Comparison of ENCODE assay signal across 22 cellular contexts in the genomic region with DNA sequence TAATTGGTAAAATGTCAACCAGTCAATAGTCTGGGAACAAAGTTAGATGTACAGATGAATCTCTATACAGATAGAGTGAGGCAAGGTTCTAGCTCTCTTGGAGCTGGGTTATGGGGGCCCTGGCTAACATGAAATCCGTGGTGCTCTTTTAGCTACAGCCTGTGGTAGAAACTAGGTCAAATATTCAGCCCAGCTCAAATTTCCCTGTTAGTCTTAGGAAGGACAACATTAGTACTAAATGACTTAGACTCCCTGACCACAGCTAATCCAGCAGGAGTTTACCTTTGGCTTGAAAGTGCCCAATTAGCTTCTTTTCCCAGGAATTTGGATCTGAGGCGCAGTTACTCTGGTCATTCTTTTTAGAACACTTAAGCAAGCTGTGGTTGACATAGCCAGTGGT.
"Had no signal": no experiment of that assay in that cellular context is flagged by ENCODE, and none has a peak within 500 bp of the region (broad histone marks: within the 10 kb centered on the region; RNA-seq: fewer than 3 reads in every experiment).

No MANE protein-coding gene starts in this region.

- H3K27me3 ChIP-seq: ascending aorta, brain microvascular endothelial cell, cardiac muscle cell had no signal

- H3K4me1 Mint-ChIP-seq: activated naive CD8-positive, alpha-beta T cell treated with anti-CD3 and anti-CD28 coated beads, Interleukin-2, amount 10 ng/mL, durations not matched to agents 7 days and 5 days had no signal

- H3K4me1 ChIP-seq: ascending aorta had no signal

- H3K4me3 ChIP-seq: ascending aorta, cardiac muscle cell, PC-9 had no signal

- H3K36me3 ChIP-seq: ascending aorta, brain microvascular endothelial cell, cardiac muscle cell had no signal

- ATAC-seq: activated CD4-positive, CD25-positive, alpha-beta regulatory T cell treated with anti-CD3 and anti-CD28 coated beads, Interleukin-2, amount 50 U/mL, for 24 hours; activated CD8-positive, alpha-beta T cell treated with anti-CD3 and anti-CD28 coated beads for 36 hours had no signal

- DNase-seq: activated CD4-positive, alpha-beta T cell treated with anti-CD3 and anti-CD28 coated beads for 4 hours; activated CD8-positive, alpha-beta memory T cell treated with anti-CD3 and anti-CD28 coated beads, Interleukin-2, amount 50 U/mL, for 4 hours; activated CD8-positive, alpha-beta T cell treated with anti-CD3 and anti-CD28 coated beads for 36 hours; activated naive CD4-positive, alpha-beta T cell treated with anti-CD3 and anti-CD28 coated beads, Interleukin-2, amount 50 U/mL, for 16 hours; activated naive CD8-positive, alpha-beta T cell treated with anti-CD3 and anti-CD28 coated beads, Interleukin-2, amount 10 ng/mL, durations not matched to agents 7 days and 5 days; brain microvascular endothelial cell; cerebellar nuclear complex; NCI-H1105 treated with DMSO at 0.1 percent for 48 hours; NCI-H1436 treated with DMSO at 0.1 percent for 48 hours; NCI-H187; NCI-H2171; NCI-H2227 treated with DMSO at 0.1 percent for 48 hours; NCI-H446 treated with DMSO at 0.1 percent for 48 hours; NCI-H524 treated with DMSO at 0.1 percent for 48 hours; NCI-H748 treated with DMSO at 0.1 percent for 48 hours; PC-9; SHP77 treated with DMSO at 0.1 percent for 48 hours had no signal

- H3K36me3 Mint-ChIP-seq: activated naive CD8-positive, alpha-beta T cell treated with anti-CD3 and anti-CD28 coated beads, Interleukin-2, amount 10 ng/mL, durations not matched to agents 7 days and 5 days had no signal

- H3K4me2 ChIP-seq: KMS-11, PC-9 had no signal

- H3K27me3 Mint-ChIP-seq: activated CD8-positive, alpha-beta T cell treated with anti-CD3 and anti-CD28 coated beads for 36 hours; activated naive CD8-positive, alpha-beta T cell treated with anti-CD3 and anti-CD28 coated beads, Interleukin-2, amount 10 ng/mL, durations not matched to agents 7 days and 5 days had no signal

- H3K27ac ChIP-seq: ascending aorta, brain microvascular endothelial cell, cardiac muscle cell, KMS-11, PC-9 had no signal

- H3K9me3 ChIP-seq: ascending aorta had no signal

- H2AFZ ChIP-seq: PC-9 had no signal

- H3K27ac Mint-ChIP-seq: activated CD8-positive, alpha-beta T cell treated with anti-CD3 and anti-CD28 coated beads for 36 hours; activated naive CD8-positive, alpha-beta T cell treated with anti-CD3 and anti-CD28 coated beads, Interleukin-2, amount 10 ng/mL, durations not matched to agents 7 days and 5 days; T-helper 1 cell treated with Interleukin-12 subunit alpha and Interleukin-12 subunit beta and Interleukin-4 antibody, amounts not matched to agents 30 μg/mL and 1 μg/mL, for 36 hours had no signal

- H3K4me3 Mint-ChIP-seq: activated CD8-positive, alpha-beta T cell treated with anti-CD3 and anti-CD28 coated beads for 36 hours; activated naive CD8-positive, alpha-beta T cell treated with anti-CD3 and anti-CD28 coated beads, Interleukin-2, amount 10 ng/mL, durations not matched to agents 7 days and 5 days; T-helper 1 cell treated with Interleukin-12 subunit alpha and Interleukin-12 subunit beta and Interleukin-4 antibody, amounts not matched to agents 30 μg/mL and 1 μg/mL, for 36 hours had no signal
